1 cellular context compared by ENCODE assay signal in the genomic region with DNA sequence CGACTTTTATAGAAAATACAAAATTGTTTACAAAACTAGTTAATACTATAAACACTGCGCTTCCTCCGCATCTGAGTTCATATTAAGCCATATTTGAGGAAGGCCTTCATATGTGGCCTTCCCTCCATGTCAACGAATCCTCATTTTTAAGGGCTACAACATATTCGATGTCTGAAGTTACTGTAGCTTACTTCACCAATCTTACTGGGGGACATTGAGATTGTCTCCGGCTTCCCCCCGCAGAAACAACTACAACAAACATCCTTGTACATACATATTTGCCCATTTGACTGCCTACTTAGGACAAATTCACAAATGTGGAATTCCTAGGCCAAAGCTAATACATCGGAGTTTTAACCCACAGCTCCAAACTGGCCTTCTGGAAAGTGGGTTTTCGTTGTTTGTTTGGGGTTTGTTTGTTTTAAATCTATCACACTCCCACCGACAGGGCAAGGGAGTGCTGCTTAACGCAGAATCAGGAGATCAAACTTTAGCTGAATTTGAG.
TF ChIP-seq lines count a peak whose summit lies in the region.

No MANE protein-coding gene starts in this region.

TF ChIP-seq in HepG2, 621 proteins besides CTCF, POLR2A, EP300 and RAD21:
- TF ChIP-seq ZNF850 (CRISPR knock-in tag; conservative IDR thresholded peaks at IDR 0.05) (no peak), BCL3 (CRISPR knock-in tag; IDR thresholded peaks at IDR 0.05) (no peak), MAFF (IDR thresholded peaks at IDR 0.05; ENCODE audit: low read depth, low read length) (no peak), MBNL3 (CRISPR knock-in tag; conservative IDR thresholded peaks at IDR 0.05) (no peak), LRRFIP1 (CRISPR knock-in tag; conservative IDR thresholded peaks at IDR 0.05) (no peak), HOXD1 (CRISPR knock-in tag; IDR thresholded peaks at IDR 0.05) (no peak), RBFOX2 (IDR thresholded peaks at IDR 0.05; ENCODE audit: low read depth, low read length) (no peak), XRCC5 (optimal IDR thresholded peaks at IDR 0.05; ENCODE audit: low read length) (peak; percentile 57), MED8 (CRISPR knock-in tag; IDR thresholded peaks at IDR 0.05; ENCODE audit: insufficient replicate concordance) (peak; percentile 32), JARID2 (CRISPR knock-in tag; IDR thresholded peaks at IDR 0.05; ENCODE audit: insufficient replicate concordance) (no peak), SETDB1 (CRISPR knock-in tag; IDR thresholded peaks at IDR 0.05; ENCODE audit: borderline replicate concordance) (0 out of 2 replicates have a peak, but pooled peaks have one; percentile 69), NCOR1 (IDR thresholded peaks at IDR 0.05; ENCODE audit: borderline replicate concordance, low read length) (no peak), SOX5 (CRISPR knock-in tag; IDR thresholded peaks at IDR 0.05; ENCODE audit: borderline replicate concordance) (0 out of 2 replicates have a peak, but pooled peaks have one; percentile 10), CREB1 (IDR thresholded peaks at IDR 0.05) (no peak), CREB1 (CRISPR knock-in tag; IDR thresholded peaks at IDR 0.05) (no peak), FOXA3 (CRISPR knock-in tag; IDR thresholded peaks at IDR 0.05) (no peak), MAZ (IDR thresholded peaks at IDR 0.05; ENCODE audit: borderline replicate concordance, low read depth, low read length) (no peak), MAZ (CRISPR knock-in tag; IDR thresholded peaks at IDR 0.05; ENCODE audit: low read depth) (no peak), KDM5A (IDR thresholded peaks at IDR 0.05; ENCODE audit: borderline replicate concordance, low read length) (peak; percentile 23; the same call in 1 of the 2 replicates), ZNF337 (CRISPR knock-in tag; IDR thresholded peaks at IDR 0.05; ENCODE audit: borderline replicate concordance, low read depth) (no peak), U2AF2 (IDR thresholded peaks at IDR 0.05; ENCODE audit: low read depth, low read length) (no peak), CHD2 (IDR thresholded peaks at IDR 0.05; ENCODE audit: low read depth, low read length) (no peak), LCORL (IDR thresholded peaks at IDR 0.05) (no peak), LCORL (CRISPR knock-in tag; IDR thresholded peaks at IDR 0.05) (0 out of 2 replicates have a peak, but pooled peaks have one; percentile 15), NFKBIZ (CRISPR knock-in tag; IDR thresholded peaks at IDR 0.05) (no peak), RARA (CRISPR knock-in tag; IDR thresholded peaks at IDR 0.05) (no peak), KDM3A (CRISPR knock-in tag; IDR thresholded peaks at IDR 0.05; ENCODE audit: low read depth) (no peak), RBAK (CRISPR knock-in tag; IDR thresholded peaks at IDR 0.05) (no peak), SNAPC5 (CRISPR knock-in tag; IDR thresholded peaks at IDR 0.05; ENCODE audit: borderline replicate concordance) (no peak), ZNF709 (CRISPR knock-in tag; IDR thresholded peaks at IDR 0.05) (no peak), ZNF230 (CRISPR knock-in tag; IDR thresholded peaks at IDR 0.05) (no peak), ZNF782 (CRISPR knock-in tag; IDR thresholded peaks at IDR 0.05; ENCODE audit: borderline replicate concordance) (no peak), PLRG1 (conservative IDR thresholded peaks at IDR 0.05) (no peak), RELA (CRISPR knock-in tag; IDR thresholded peaks at IDR 0.05) (no peak), ZNF30 (CRISPR knock-in tag; IDR thresholded peaks at IDR 0.05) (peak; percentile 51; the same call in 1 of the 2 replicates), ZNF772 (CRISPR knock-in tag; IDR thresholded peaks at IDR 0.05) (no peak), DPF2 (CRISPR knock-in tag; IDR thresholded peaks at IDR 0.05; ENCODE audit: borderline replicate concordance, low read depth) (no peak), ETV5 (CRISPR knock-in tag; IDR thresholded peaks at IDR 0.05; ENCODE audit: borderline replicate concordance) (peak; percentile 11; the same call in 1 of the 2 replicates), RFX1 (IDR thresholded peaks at IDR 0.05) (no peak), ZNF10 (CRISPR knock-in tag; IDR thresholded peaks at IDR 0.05; ENCODE audit: borderline replicate concordance, low read depth) (no peak), ARNTL (CRISPR knock-in tag; IDR thresholded peaks at IDR 0.05) (no peak), PHF21A (CRISPR knock-in tag; IDR thresholded peaks at IDR 0.05) (peak; percentile 48; the same call in 1 of the 2 replicates), PITX1 (CRISPR knock-in tag; IDR thresholded peaks at IDR 0.05) (peak; percentile 39; the same call in 1 of the 2 replicates), BORCS8-MEF2B (CRISPR knock-in tag; IDR thresholded peaks at IDR 0.05) (0 out of 2 replicates have a peak, but pooled peaks have one; percentile 5)
- TF ChIP-seq, protein P1, sequence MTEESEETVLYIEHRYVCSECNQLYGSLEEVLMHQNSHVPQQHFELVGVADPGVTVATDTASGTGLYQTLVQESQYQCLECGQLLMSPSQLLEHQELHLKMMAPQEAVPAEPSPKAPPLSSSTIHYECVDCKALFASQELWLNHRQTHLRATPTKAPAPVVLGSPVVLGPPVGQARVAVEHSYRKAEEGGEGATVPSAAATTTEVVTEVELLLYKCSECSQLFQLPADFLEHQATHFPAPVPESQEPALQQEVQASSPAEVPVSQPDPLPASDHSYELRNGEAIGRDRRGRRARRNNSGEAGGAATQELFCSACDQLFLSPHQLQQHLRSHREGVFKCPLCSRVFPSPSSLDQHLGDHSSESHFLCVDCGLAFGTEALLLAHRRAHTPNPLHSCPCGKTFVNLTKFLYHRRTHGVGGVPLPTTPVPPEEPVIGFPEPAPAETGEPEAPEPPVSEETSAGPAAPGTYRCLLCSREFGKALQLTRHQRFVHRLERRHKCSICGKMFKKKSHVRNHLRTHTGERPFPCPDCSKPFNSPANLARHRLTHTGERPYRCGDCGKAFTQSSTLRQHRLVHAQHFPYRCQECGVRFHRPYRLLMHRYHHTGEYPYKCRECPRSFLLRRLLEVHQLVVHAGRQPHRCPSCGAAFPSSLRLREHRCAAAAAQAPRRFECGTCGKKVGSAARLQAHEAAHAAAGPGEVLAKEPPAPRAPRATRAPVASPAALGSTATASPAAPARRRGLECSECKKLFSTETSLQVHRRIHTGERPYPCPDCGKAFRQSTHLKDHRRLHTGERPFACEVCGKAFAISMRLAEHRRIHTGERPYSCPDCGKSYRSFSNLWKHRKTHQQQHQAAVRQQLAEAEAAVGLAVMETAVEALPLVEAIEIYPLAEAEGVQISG (CRISPR knock-in tag; IDR thresholded peaks at IDR 0.05), result no peak
- TF ChIP-seq, protein P2, sequence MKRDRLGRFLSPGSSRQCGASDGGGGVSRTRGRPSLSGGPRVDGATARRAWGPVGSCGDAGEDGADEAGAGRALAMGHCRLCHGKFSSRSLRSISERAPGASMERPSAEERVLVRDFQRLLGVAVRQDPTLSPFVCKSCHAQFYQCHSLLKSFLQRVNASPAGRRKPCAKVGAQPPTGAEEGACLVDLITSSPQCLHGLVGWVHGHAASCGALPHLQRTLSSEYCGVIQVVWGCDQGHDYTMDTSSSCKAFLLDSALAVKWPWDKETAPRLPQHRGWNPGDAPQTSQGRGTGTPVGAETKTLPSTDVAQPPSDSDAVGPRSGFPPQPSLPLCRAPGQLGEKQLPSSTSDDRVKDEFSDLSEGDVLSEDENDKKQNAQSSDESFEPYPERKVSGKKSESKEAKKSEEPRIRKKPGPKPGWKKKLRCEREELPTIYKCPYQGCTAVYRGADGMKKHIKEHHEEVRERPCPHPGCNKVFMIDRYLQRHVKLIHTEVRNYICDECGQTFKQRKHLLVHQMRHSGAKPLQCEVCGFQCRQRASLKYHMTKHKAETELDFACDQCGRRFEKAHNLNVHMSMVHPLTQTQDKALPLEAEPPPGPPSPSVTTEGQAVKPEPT (CRISPR knock-in tag; IDR thresholded peaks at IDR 0.05; ENCODE audit: low read depth), result 0 out of 2 replicates have a peak, but pooled peaks have one; percentile 14
- TF ChIP-seq, protein P3, sequence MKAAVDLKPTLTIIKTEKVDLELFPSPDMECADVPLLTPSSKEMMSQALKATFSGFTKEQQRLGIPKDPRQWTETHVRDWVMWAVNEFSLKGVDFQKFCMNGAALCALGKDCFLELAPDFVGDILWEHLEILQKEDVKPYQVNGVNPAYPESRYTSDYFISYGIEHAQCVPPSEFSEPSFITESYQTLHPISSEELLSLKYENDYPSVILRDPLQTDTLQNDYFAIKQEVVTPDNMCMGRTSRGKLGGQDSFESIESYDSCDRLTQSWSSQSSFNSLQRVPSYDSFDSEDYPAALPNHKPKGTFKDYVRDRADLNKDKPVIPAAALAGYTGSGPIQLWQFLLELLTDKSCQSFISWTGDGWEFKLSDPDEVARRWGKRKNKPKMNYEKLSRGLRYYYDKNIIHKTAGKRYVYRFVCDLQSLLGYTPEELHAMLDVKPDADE (CRISPR knock-in tag; IDR thresholded peaks at IDR 0.05), result 0 out of 2 replicates have a peak, but pooled peaks have one; percentile 4
